In the genomic region with DNA sequence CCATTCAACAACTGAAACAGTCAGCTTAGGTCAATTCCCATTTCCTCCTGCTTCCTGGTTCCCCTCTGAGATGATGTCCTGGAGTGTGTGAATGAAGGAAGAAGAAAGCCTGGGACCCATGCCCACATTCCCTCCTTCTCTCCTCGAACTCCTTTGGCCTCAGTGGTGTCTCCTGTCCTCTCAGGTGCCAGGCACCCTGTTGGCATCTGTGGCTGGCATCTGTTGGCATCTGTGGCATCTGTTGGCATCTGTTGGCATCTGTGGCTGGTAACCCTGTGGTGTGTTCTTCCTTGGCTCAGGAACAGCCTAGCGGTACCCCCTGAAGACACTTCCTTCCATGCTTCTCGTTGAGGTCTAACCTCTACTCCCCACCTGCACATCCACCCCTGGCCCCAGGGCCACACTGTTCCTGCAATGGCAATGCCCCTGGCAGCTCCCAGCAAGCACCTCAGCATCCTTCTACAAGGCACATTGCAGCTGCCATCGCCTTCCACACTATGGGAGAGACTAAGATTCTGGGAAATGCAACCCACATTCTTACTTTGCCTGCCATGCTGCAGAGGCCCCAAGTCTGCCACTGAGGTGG, we compare ENCODE assay signal across 24 cellular contexts.
DNase-seq lines count a peak whose midpoint lies in the region; ATAC-seq and TF ChIP-seq lines count a peak whose summit lies in the region.
"Had no signal": no experiment of that assay in that cellular context is flagged by ENCODE, and none has a peak within 500 bp of the region (broad histone marks: within the 10 kb centered on the region; RNA-seq: fewer than 3 reads in every experiment).

No MANE protein-coding gene starts in this region.

- peaks cover 6% of the 10 kb centered on the region for H3K27me3 Mint-ChIP-seq in neural progenitor cell (ENCODE audit: insufficient read depth, low read depth)
- H3K27me3 Mint-ChIP-seq: B cell; CD4-positive, alpha-beta T cell had no signal

- no peak overlapping the region for H3K4me3 Mint-ChIP-seq in neural progenitor cell
- H3K4me3 Mint-ChIP-seq: B cell; CD4-positive, alpha-beta T cell; CD8-positive, alpha-beta T cell had no signal

- no peaks in the 10 kb centered on the region for H3K9me3 Mint-ChIP-seq in neural progenitor cell
- H3K9me3 Mint-ChIP-seq: CD4-positive, alpha-beta T cell; CD8-positive, alpha-beta T cell had no signal

- no peak overlapping the region for H2AFZ ChIP-seq in neural progenitor cell (replicated peaks)
- no peak overlapping the region for H2AFZ ChIP-seq in mammary epithelial cell (ENCODE audit: low read depth, low read length)

- H3K4me2 ChIP-seq in neural progenitor cell (no peak overlapping the region), mammary epithelial cell (ENCODE audit: insufficient read depth, low read depth, low read length) (no peak overlapping the region)
- H3K4me2 ChIP-seq: A549; BLaER1 treated with 17β-estradiol and CSF1 and Interleukin-3, amounts not matched to agents 10 nM and 100 nM had no signal

- H3K27ac ChIP-seq in heart left ventricle = no peak overlapping the region
- peak overlapping the region in 1 of 2 donors; percentile 44 for H3K27ac ChIP-seq in right atrium auricular region
- H3K27ac ChIP-seq in right cardiac atrium (ENCODE audit: low read length) = no peak overlapping the region
- H3K27ac ChIP-seq in neural progenitor cell = no peak overlapping the region
- H3K27ac ChIP-seq in upper lobe of right lung = no peak overlapping the region
- H3K27ac ChIP-seq in mammary epithelial cell (ENCODE audit: insufficient read depth, low read depth, low read length) = no peak overlapping the region
- H3K27ac ChIP-seq: 22Rv1; A549; BLaER1 treated with 17β-estradiol and CSF1 and Interleukin-3, amounts not matched to agents 10 nM and 100 nM; C4-2B had no signal

- TF ChIP-seq POLR2A in heart left ventricle (IDR thresholded peaks at IDR 0.05) = no peak

- intact Hi-C loops in heart left ventricle (cut with DNase I) (no loop called here), Right ventricle myocardium superior (cut with DNase I) (no loop called here), right cardiac atrium (cut with DNase I) (loop anchor here in 1 of 4 donors (10.0 kb wide), 1 partner anchor 127 kb away; no protein-coding TSS in a partner anchor), upper lobe of right lung (cut with DNase I) (no loop called here), mammary epithelial cell (cut with micrococcal nuclease) (no loop called here)

- H3K27me3 ChIP-seq in heart left ventricle = no peaks in the 10 kb centered on the region
- H3K27me3 ChIP-seq in right atrium auricular region = no peaks in the 10 kb centered on the region
- no peaks in the 10 kb centered on the region for H3K27me3 ChIP-seq in right cardiac atrium (ENCODE audit: control insufficient read depth, insufficient read depth)
- no peaks in the 10 kb centered on the region for H3K27me3 ChIP-seq in neural progenitor cell
- H3K27me3 ChIP-seq in upper lobe of right lung = no peaks in the 10 kb centered on the region
- H3K27me3 ChIP-seq in mammary epithelial cell (ENCODE audit: insufficient read depth, low read length) = no peaks in the 10 kb centered on the region
- H3K27me3 ChIP-seq: BLaER1 treated with 17β-estradiol and CSF1 and Interleukin-3, amounts not matched to agents 10 nM and 100 nM had no signal

- H3K36me3 Mint-ChIP-seq in neural progenitor cell = peaks cover 10% of the 10 kb centered on the region
- H3K36me3 Mint-ChIP-seq: CD8-positive, alpha-beta T cell had no signal

- H3K9me3 ChIP-seq in heart left ventricle (no peaks in the 10 kb centered on the region), right atrium auricular region (no peaks in the 10 kb centered on the region), right cardiac atrium (ENCODE audit: control insufficient read depth, low read length) (no peaks in the 10 kb centered on the region), neural progenitor cell (ENCODE audit: low read depth) (no peaks in the 10 kb centered on the region), upper lobe of right lung (no peaks in the 10 kb centered on the region), mammary epithelial cell (replicated peaks; ENCODE audit: insufficient read depth, low read length) (no peaks in the 10 kb centered on the region)
- H3K9me3 ChIP-seq: A549; BLaER1 treated with 17β-estradiol and CSF1 and Interleukin-3, amounts not matched to agents 10 nM and 100 nM had no signal

- H3K4me3 ChIP-seq in heart left ventricle (no peak overlapping the region), right atrium auricular region (no peak overlapping the region), right cardiac atrium (ENCODE audit: low read length) (no peak overlapping the region), neural progenitor cell (no peak overlapping the region), upper lobe of right lung (no peak overlapping the region), mammary epithelial cell (replicated peaks in 1 of 3; ENCODE audit: insufficient read depth in 1 of 3, low read depth in 2 of 3, low read length in 3 of 3) (no peak overlapping the region)
- H3K4me3 ChIP-seq: A549; BLaER1 treated with 17β-estradiol and CSF1 and Interleukin-3, amounts not matched to agents 10 nM and 100 nM; GM12878 had no signal

- ATAC-seq in heart left ventricle (peak; percentile 23 to 38 (median 30)), Right ventricle myocardium superior (ENCODE audit: poor library complexity) (no peak), right cardiac atrium (no peak), upper lobe of right lung (peak; percentile 24)
- ATAC-seq: A549; CD8-positive, alpha-beta T cell; GM12878 had no signal

- H3K27ac Mint-ChIP-seq in neural progenitor cell = peak overlapping the region; percentile 11
- H3K27ac Mint-ChIP-seq: B cell; CD4-positive, alpha-beta T cell; CD8-positive, alpha-beta T cell had no signal

- dilution Hi-C loops in mammary epithelial cell (cut with HindIII; ENCODE audit: low sequenced_read_pairs) = no loop called here

- 56 to 83% (median 70%) methylated on average over 4 of the region's 4 CpGs for WGBS in heart left ventricle, 4 donors
- WGBS in right cardiac atrium = 82% methylated on average over 4 of the region's 4 CpGs
- WGBS in mammary epithelial cell (ENCODE audit: low coverage, missing lambda C conversion rate) = 63% methylated on average over 4 of the region's 4 CpGs

- CTCF ChIA-PET in mammary epithelial cell (lab: Charles Lee; ENCODE audit: low non-redundant PET) = no interaction called here

- in situ Hi-C loops in mammary epithelial cell (cut with MboI; ENCODE audit: low sequenced_read_pairs in 2 of 2) = no loop called here

- peaks cover 7% of the 10 kb centered on the region for H3K4me1 Mint-ChIP-seq in neural progenitor cell
- H3K4me1 Mint-ChIP-seq: B cell had no signal

- H4K20me1 ChIP-seq in neural progenitor cell (ENCODE audit: low read depth) = no peaks in the 10 kb centered on the region
- no peaks in the 10 kb centered on the region for H4K20me1 ChIP-seq in mammary epithelial cell (ENCODE audit: insufficient read depth, low read length)
- H4K20me1 ChIP-seq: BLaER1 treated with 17β-estradiol and CSF1 and Interleukin-3, amounts not matched to agents 10 nM and 100 nM had no signal

- H3K4me1 ChIP-seq in heart left ventricle (peaks cover 0 to 9% (median 0%) of the 10 kb centered on the region in 12 donors), right atrium auricular region (no peaks in the 10 kb centered on the region), right cardiac atrium (ENCODE audit: control insufficient read depth, insufficient read depth, low read length) (no peaks in the 10 kb centered on the region), neural progenitor cell (no peaks in the 10 kb centered on the region), upper lobe of right lung (no peaks in the 10 kb centered on the region), mammary epithelial cell (ENCODE audit: insufficient read depth, low read length) (no peaks in the 10 kb centered on the region)
- H3K4me1 ChIP-seq: A549 had no signal

- H3K9ac ChIP-seq in neural progenitor cell (no peak overlapping the region), mammary epithelial cell (ENCODE audit: insufficient read depth, low read length) (no peak overlapping the region)
- H3K9ac ChIP-seq: BLaER1 treated with 17β-estradiol and CSF1 and Interleukin-3, amounts not matched to agents 10 nM and 100 nM had no signal

- TF ChIP-seq CTCF in heart left ventricle (IDR thresholded peaks at IDR 0.05) (no peak), right atrium auricular region (IDR thresholded peaks at IDR 0.05) (no peak), neural progenitor cell (IDR thresholded peaks at IDR 0.05) (no peak), upper lobe of right lung (IDR thresholded peaks at IDR 0.05) (no peak), mammary epithelial cell (conservative IDR thresholded peaks at IDR 0.05 in 1 of 2, IDR thresholded peaks at IDR 0.05 in 1 of 2; ENCODE audit: extremely low read depth in 1 of 2, insufficient read depth in 1 of 2, low read depth in 1 of 2, low read length in 2 of 2) (no peak)

- H3K79me2 ChIP-seq in neural progenitor cell (ENCODE audit: low read depth) (no peaks in the 10 kb centered on the region), mammary epithelial cell (ENCODE audit: insufficient read depth, low read length) (no peaks in the 10 kb centered on the region)

- no peak for DNase-seq in heart left ventricle
- no peak for DNase-seq in Right ventricle myocardium superior
- peak; percentile 48 for DNase-seq in right atrium auricular region (ENCODE audit: low spot score)
- no peak for DNase-seq in right cardiac atrium
- no peak for DNase-seq in neural progenitor cell (ENCODE audit: low spot score)
- no peak for DNase-seq in upper lobe of right lung
- no peak for DNase-seq in mammary epithelial cell
- DNase-seq in NCI-H1694 treated with DMSO at 0.1 percent for 48 hours (lab: John Stamatoyannopoulos, UW) = no peak
- DNase-seq: AML-193; CD4-positive, alpha-beta T cell; CD8-positive, alpha-beta T cell; DMS 273 treated with DMSO at 0.1 percent for 48 hours; DMS153; DMS53; DMS79; DND-41; EL; GDM1 had no signal

- no TSS peak for BruUV-seq in mammary epithelial cell (replicated peaks; lab: Mats Ljungman, UMichigan)

- no peaks in the 10 kb centered on the region for H3K36me3 ChIP-seq in heart left ventricle
- no peaks in the 10 kb centered on the region for H3K36me3 ChIP-seq in right atrium auricular region
- no peaks in the 10 kb centered on the region for H3K36me3 ChIP-seq in neural progenitor cell
- H3K36me3 ChIP-seq in upper lobe of right lung = no peaks in the 10 kb centered on the region
- H3K36me3 ChIP-seq in mammary epithelial cell (ENCODE audit: insufficient read depth, low read length) = no peaks in the 10 kb centered on the region
- H3K36me3 ChIP-seq: BLaER1 treated with 17β-estradiol and CSF1 and Interleukin-3, amounts not matched to agents 10 nM and 100 nM had no signal

- H3F3A ChIP-seq in neural progenitor cell (ENCODE audit: low read depth) = no peaks in the 10 kb centered on the region

Comparison
In these comparisons a context has a peak if more than half of its experiments do, and no peak if none do; other contexts are left out.
1. ATAC-seq: peak in heart left ventricle (4 of 4) and upper lobe of right lung (single experiment); none in Right ventricle myocardium superior (single experiment) and right cardiac atrium (0 of 2).